8 cellular contexts compared by ENCODE assay signal in the genomic region with DNA sequence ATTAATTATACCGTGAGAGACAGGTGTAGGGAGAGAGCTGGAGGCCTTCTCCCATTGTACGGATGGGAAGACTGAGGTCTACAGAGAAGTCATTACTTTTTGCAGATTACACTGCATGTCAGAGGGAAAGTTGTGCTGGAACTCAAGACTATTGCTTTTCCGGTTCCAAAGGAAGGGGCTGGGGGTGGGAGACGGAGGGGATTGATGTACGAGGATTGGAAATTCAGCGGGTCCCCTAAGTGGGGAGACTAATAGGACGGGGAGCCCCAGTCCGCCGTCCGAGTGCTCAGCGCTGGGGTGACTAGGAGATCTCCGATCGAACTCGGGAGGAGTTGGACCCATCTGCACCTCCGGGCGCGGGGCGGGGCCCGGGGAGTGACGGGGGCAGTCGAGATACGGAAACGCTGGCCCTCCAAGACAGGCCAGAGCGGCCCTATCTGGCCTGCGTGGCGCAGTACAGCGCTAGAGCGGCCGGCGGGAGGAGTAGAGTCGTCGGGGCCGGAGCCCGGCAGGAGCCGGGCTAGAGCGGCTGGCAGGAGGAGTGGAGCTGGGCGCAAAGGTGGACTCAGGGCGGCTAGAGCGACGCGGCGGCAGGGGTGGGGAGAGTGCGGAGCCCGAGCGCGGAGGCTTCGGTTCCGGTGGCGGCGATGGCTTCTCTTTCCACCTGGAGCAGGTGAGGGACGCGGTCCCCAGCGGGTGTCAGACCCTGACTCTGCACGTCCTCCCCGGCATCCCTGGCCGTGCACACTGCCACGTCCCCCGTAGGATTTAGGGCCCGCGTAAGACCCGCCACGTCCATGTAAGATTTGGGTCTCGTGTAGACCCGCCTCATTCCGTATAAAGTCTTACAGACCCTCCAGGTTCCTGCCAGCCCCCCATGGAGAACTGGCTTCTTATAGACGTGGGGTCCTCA. TPM values are rescaled to one million over a fixed set of nuclear protein-coding genes. Genes with fewer than 3 reads are reported as not detected.
DNase-seq lines count a peak whose midpoint lies in the region; ATAC-seq and TF ChIP-seq lines count a peak whose summit lies in the region.

No MANE protein-coding gene starts in this region.

- no peaks in the 10 kb centered on the region for H3K9me3 ChIP-seq in CD4-positive, alpha-beta T cell (ENCODE audit: control insufficient read depth, low read length)
- no peaks in the 10 kb centered on the region for H3K9me3 ChIP-seq in lower lobe of right lung

- DNase-seq in CD4-positive, alpha-beta T cell = peak; percentile 68 to 90 (median 85)
- DNase-seq in NCI-H774 (lab: John Stamatoyannopoulos, UW) (peak; percentile 98), ecto neural progenitor cell (ENCODE audit: low spot score) (peak; percentile 94), lower lobe of right lung (peak; percentile 97)
- peak; percentile 94 for DNase-seq in activated CD4-positive, alpha-beta memory T cell treated with anti-CD3 and anti-CD28 coated beads, Interleukin-2, amount 10 ng/mL, durations not matched to agents 7 days and 5 days
- DNase-seq in stimulated activated CD4-positive, alpha-beta T cell treated with anti-CD3 and anti-CD28 coated beads, TNF-alpha, amount 100 ng/mL, for 1 hour (ENCODE audit: low read depth in 3 of 3, low spot score in 1 of 3) = peak; percentile 78 to 83 (median 79)

- no peaks in the 10 kb centered on the region for H3K27me3 ChIP-seq in CD4-positive, alpha-beta T cell (ENCODE audit: control insufficient read depth, insufficient read depth, low read length)
- no peaks in the 10 kb centered on the region for H3K27me3 ChIP-seq in lower lobe of right lung (ENCODE audit: low read depth)

- peak overlapping the region; percentile 96 for H3K27ac ChIP-seq in CD4-positive, alpha-beta T cell (ENCODE audit: low read depth, low read length)
- peak overlapping the region; percentile 95 for H3K27ac ChIP-seq in lower lobe of right lung

- ATAC-seq in CD4-positive, alpha-beta T cell (ENCODE audit: poor library complexity) = peak; percentile 37
- ATAC-seq in GM19397 (IDR thresholded peaks at IDR 0.05; ENCODE audit: unreplicated experiment) (peak; percentile 75), HG03565 (IDR thresholded peaks at IDR 0.05; ENCODE audit: unreplicated experiment) (peak; percentile 67), lower lobe of right lung (peak; percentile 91 to 93)

- intact Hi-C loops in CD4-positive, alpha-beta T cell (cut with DNase I, micrococcal nuclease) = loop anchor here in 1 of 2 experiments (1.0 to 10.0 kb wide), 2 partner anchors 9 to 329 kb away; no protein-coding TSS in a partner anchor
- intact Hi-C loops in lower lobe of right lung (cut with DNase I) = loop anchor here (10.0 kb wide), 1 partner anchor 51 kb away; no protein-coding TSS in a partner anchor

- peaks cover 18% of the 10 kb centered on the region for H3K36me3 ChIP-seq in lower lobe of right lung

- H3K4me3 Mint-ChIP-seq in CD4-positive, alpha-beta T cell = peak overlapping the region; percentile 90
- peak overlapping the region; percentile 85 for H3K4me3 Mint-ChIP-seq in activated CD4-positive, alpha-beta memory T cell treated with anti-CD3 and anti-CD28 coated beads, Interleukin-2, amount 10 ng/mL, durations not matched to agents 7 days and 5 days

- peaks cover 78% of the 10 kb centered on the region for H3K4me1 Mint-ChIP-seq in CD4-positive, alpha-beta T cell (ENCODE audit: low read depth)
- H3K4me1 Mint-ChIP-seq in activated CD4-positive, alpha-beta memory T cell treated with anti-CD3 and anti-CD28 coated beads, Interleukin-2, amount 10 ng/mL, durations not matched to agents 7 days and 5 days = peaks cover 55% of the 10 kb centered on the region

- peak overlapping the region; percentile 98 for H3K27ac Mint-ChIP-seq in CD4-positive, alpha-beta T cell
- H3K27ac Mint-ChIP-seq in activated CD4-positive, alpha-beta memory T cell treated with anti-CD3 and anti-CD28 coated beads, Interleukin-2, amount 10 ng/mL, durations not matched to agents 7 days and 5 days = peak overlapping the region; percentile 93

- POLR2A ChIA-PET in CD4-positive, alpha-beta T cell (lab: Charles Lee) = interaction anchor here (0.6 to 12.4 kb wide), 11 partner anchors 11 to 75 kb away, joined by 3 to 465 read pairs (median 6); a partner anchor contains a TSS
- POLR2A ChIA-PET in activated CD4-positive, alpha-beta memory T cell treated with anti-CD3 and anti-CD28 coated beads, Interleukin-2, amount 10 ng/mL, durations not matched to agents 7 days and 5 days (lab: Charles Lee) = interaction anchor here (1.0 to 13.3 kb wide), 8 partner anchors 14 to 399 kb away, joined by 3 to 384 read pairs (median 40); a partner anchor contains a TSS

- no peak for TF ChIP-seq CTCF in CD4-positive, alpha-beta T cell (IDR thresholded peaks at IDR 0.05)
- peak; percentile 33 for TF ChIP-seq CTCF in lower lobe of right lung (IDR thresholded peaks at IDR 0.05)

- H3K4me1 ChIP-seq in lower lobe of right lung = peaks cover 55% of the 10 kb centered on the region

- peak overlapping the region; percentile 97 for H3K4me3 ChIP-seq in lower lobe of right lung

- CTCF ChIA-PET in CD4-positive, alpha-beta T cell (lab: Charles Lee) = interaction anchor here (1.0 to 8.8 kb wide), 3 partner anchors 10 to 24 kb away, joined by 6 to 119 read pairs (median 59); a partner anchor contains a TSS
- CTCF ChIA-PET in activated CD4-positive, alpha-beta memory T cell treated with anti-CD3 and anti-CD28 coated beads, Interleukin-2, amount 10 ng/mL, durations not matched to agents 7 days and 5 days (lab: Charles Lee) = interaction anchor here (1.0 to 5.9 kb wide), 5 partner anchors 11 to 68 kb away, joined by 3 to 95 read pairs (median 3); a partner anchor contains a TSS

- H3K9me3 Mint-ChIP-seq in CD4-positive, alpha-beta T cell = no peaks in the 10 kb centered on the region
- H3K9me3 Mint-ChIP-seq in activated CD4-positive, alpha-beta memory T cell treated with anti-CD3 and anti-CD28 coated beads, Interleukin-2, amount 10 ng/mL, durations not matched to agents 7 days and 5 days = no peaks in the 10 kb centered on the region

- H3K36me3 Mint-ChIP-seq in CD4-positive, alpha-beta T cell (ENCODE audit: low read depth) = peaks cover 66% of the 10 kb centered on the region
- H3K36me3 Mint-ChIP-seq in activated CD4-positive, alpha-beta memory T cell treated with anti-CD3 and anti-CD28 coated beads, Interleukin-2, amount 10 ng/mL, durations not matched to agents 7 days and 5 days (ENCODE audit: low read depth) = peaks cover 56% of the 10 kb centered on the region

- H3K27me3 Mint-ChIP-seq in CD4-positive, alpha-beta T cell = no peaks in the 10 kb centered on the region
- no peaks in the 10 kb centered on the region for H3K27me3 Mint-ChIP-seq in activated CD4-positive, alpha-beta memory T cell treated with anti-CD3 and anti-CD28 coated beads, Interleukin-2, amount 10 ng/mL, durations not matched to agents 7 days and 5 days

RNA-seq across cellular contexts. Expression of a gene that starts 1.1 kb away (rescaled TPM):
- total RNA-seq in CD4-positive, alpha-beta T cell = 1,000 to 10,000 TPM; 1,019 to 1,047 TPM
- total RNA-seq in activated CD4-positive, alpha-beta memory T cell treated with anti-CD3 and anti-CD28 coated beads, Interleukin-2, amount 10 ng/mL, durations not matched to agents 7 days and 5 days = 100 to 1,000 TPM; 657 TPM
- 206 TPM for total RNA-seq in lower lobe of right lung

RNA-seq across cellular contexts. Expression of a gene that starts 7.0 kb away (rescaled TPM):
- 1 to 10 TPM; 3.7 to 3.8 TPM for total RNA-seq in CD4-positive, alpha-beta T cell
- under 1 TPM; 0.35 to 0.38 TPM for total RNA-seq in activated CD4-positive, alpha-beta memory T cell treated with anti-CD3 and anti-CD28 coated beads, Interleukin-2, amount 10 ng/mL, durations not matched to agents 7 days and 5 days
- total RNA-seq in lower lobe of right lung = 1.2 TPM

RNA-seq across cellular contexts. Expression of a gene that starts 24.0 kb away (rescaled TPM):
- 1,000 to 10,000 TPM; 3,668 to 3,697 TPM for total RNA-seq in CD4-positive, alpha-beta T cell
- 1,000 to 10,000 TPM; 2,625 to 2,652 TPM for total RNA-seq in activated CD4-positive, alpha-beta memory T cell treated with anti-CD3 and anti-CD28 coated beads, Interleukin-2, amount 10 ng/mL, durations not matched to agents 7 days and 5 days
- 1,736 TPM for total RNA-seq in lower lobe of right lung

RNA-seq across cellular contexts. Expression of a gene that starts 39.2 kb away (rescaled TPM):
- not detected for total RNA-seq in CD4-positive, alpha-beta T cell
- total RNA-seq in activated CD4-positive, alpha-beta memory T cell treated with anti-CD3 and anti-CD28 coated beads, Interleukin-2, amount 10 ng/mL, durations not matched to agents 7 days and 5 days = not detected
- total RNA-seq in lower lobe of right lung = not detected

RNA-seq across cellular contexts. Expression of a gene that starts 39.6 kb away (rescaled TPM):
- total RNA-seq in CD4-positive, alpha-beta T cell = not detected
- total RNA-seq in activated CD4-positive, alpha-beta memory T cell treated with anti-CD3 and anti-CD28 coated beads, Interleukin-2, amount 10 ng/mL, durations not matched to agents 7 days and 5 days = not detected
- not detected for total RNA-seq in lower lobe of right lung

Comparison
In these comparisons a context has a peak if more than half of its experiments do, and no peak if none do; other contexts are left out.
1. Peak in every context shown above with its lines: DNase-seq, ATAC-seq, H3K4me3 ChIP-seq and H3K27ac ChIP-seq.
2. ATAC-seq: peak in every context shown above with its lines; median percentile 92 in lower lobe of right lung; 75 in GM19397; 67 in HG03565; 37 in CD4-positive, alpha-beta T cell.